1 cellular context compared by ENCODE assay signal in the genomic region with DNA sequence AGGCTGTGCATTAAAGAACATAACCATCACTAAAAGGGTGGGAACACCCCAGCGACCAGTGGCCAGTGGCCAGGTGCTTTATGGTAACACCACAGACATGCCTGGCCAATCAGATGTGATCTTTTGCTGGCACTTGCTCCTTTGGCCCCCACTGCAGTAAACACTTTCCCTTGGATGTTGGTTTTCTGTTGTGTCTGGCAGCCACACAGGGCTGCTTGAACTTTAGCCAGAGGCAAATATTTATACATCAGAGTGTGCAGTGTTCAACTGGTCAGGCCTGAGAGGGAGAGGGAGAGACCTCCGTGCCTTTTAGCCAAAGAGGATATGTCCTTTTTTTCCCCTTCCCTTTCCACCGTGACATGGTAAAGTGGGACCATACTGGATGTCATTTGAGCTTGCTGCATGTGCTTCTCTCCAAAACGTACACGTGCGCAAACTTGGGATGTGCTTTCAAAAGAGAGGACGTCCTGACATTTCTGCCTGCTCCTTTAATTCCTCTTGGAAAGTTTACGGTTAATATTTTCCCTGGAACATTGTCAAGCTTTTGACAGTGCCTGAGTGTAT.
A peak's percentile ranks its signal among the peaks of the same experiment; 100 is the strongest.
TF ChIP-seq lines count a peak whose summit lies in the region.

No MANE protein-coding gene starts in this region.

TF ChIP-seq in HepG2, 621 proteins besides CTCF, POLR2A, EP300 and RAD21 (continued from another document and continues in another):
- TF ChIP-seq ARID5B (CRISPR knock-in tag; IDR thresholded peaks at IDR 0.05) (peak; percentile 94), DMAP1 (CRISPR knock-in tag; IDR thresholded peaks at IDR 0.05) (peak; percentile 60; the same call in 1 of the 2 replicates), ZNF781 (CRISPR knock-in tag; IDR thresholded peaks at IDR 0.05; ENCODE audit: borderline replicate concordance, not compliant biosample characterization) (no peak), PRPF4 (IDR thresholded peaks at IDR 0.05; ENCODE audit: low read depth, low read length, poor library complexity, severe bottlenecking) (no peak), ZC3H13 (CRISPR knock-in tag; IDR thresholded peaks at IDR 0.05) (no peak), ZIK1 (CRISPR knock-in tag; IDR thresholded peaks at IDR 0.05; ENCODE audit: borderline replicate concordance, low read depth) (no peak), ZNF143 (CRISPR knock-in tag; IDR thresholded peaks at IDR 0.05) (no peak; the same call in 1 of the 2 replicates), ZNF75D (CRISPR knock-in tag; IDR thresholded peaks at IDR 0.05; ENCODE audit: borderline replicate concordance) (no peak), REPIN1 (CRISPR knock-in tag; IDR thresholded peaks at IDR 0.05; ENCODE audit: borderline replicate concordance, low read depth) (peak; percentile 89), ETV5 (CRISPR knock-in tag; IDR thresholded peaks at IDR 0.05; ENCODE audit: borderline replicate concordance) (no peak; the same call in 1 of the 2 replicates), ZNF121 (CRISPR knock-in tag; IDR thresholded peaks at IDR 0.05) (0 out of 2 replicates have a peak, but pooled peaks have one; percentile 66), E2F1 (CRISPR knock-in tag; IDR thresholded peaks at IDR 0.05) (0 out of 2 replicates have a peak, but pooled peaks have one; percentile 16), ZFP41 (CRISPR knock-in tag; IDR thresholded peaks at IDR 0.05; ENCODE audit: borderline replicate concordance) (no peak), TEAD3 (CRISPR knock-in tag; optimal IDR thresholded peaks at IDR 0.05; ENCODE audit: borderline replicate concordance) (peak; percentile 88), TBX3 (IDR thresholded peaks at IDR 0.05; ENCODE audit: borderline replicate concordance) (peak; percentile 71; the same call in 1 of the 2 replicates), ZNF20 (CRISPR knock-in tag; IDR thresholded peaks at IDR 0.05) (no peak), NR2C2 (CRISPR knock-in tag; IDR thresholded peaks at IDR 0.05; ENCODE audit: borderline replicate concordance) (peak; percentile 26; the same call in 1 of the 2 replicates), ZNF501 (CRISPR knock-in tag; IDR thresholded peaks at IDR 0.05) (peak; percentile 68; the same call in 1 of the 2 replicates), RFX1 (IDR thresholded peaks at IDR 0.05) (no peak), GTF2F1 (IDR thresholded peaks at IDR 0.05; ENCODE audit: low read length) (no peak), MBNL3 (CRISPR knock-in tag; conservative IDR thresholded peaks at IDR 0.05) (no peak), ZNF30 (CRISPR knock-in tag; IDR thresholded peaks at IDR 0.05) (no peak), POGK (CRISPR knock-in tag; conservative IDR thresholded peaks at IDR 0.05) (peak; percentile 67; the same call in 1 of the 2 replicates), KDM3A (CRISPR knock-in tag; IDR thresholded peaks at IDR 0.05; ENCODE audit: low read depth) (no peak), RXRB (CRISPR knock-in tag; IDR thresholded peaks at IDR 0.05; ENCODE audit: borderline replicate concordance) (peak; percentile 91)
- TF ChIP-seq, protein P1, sequence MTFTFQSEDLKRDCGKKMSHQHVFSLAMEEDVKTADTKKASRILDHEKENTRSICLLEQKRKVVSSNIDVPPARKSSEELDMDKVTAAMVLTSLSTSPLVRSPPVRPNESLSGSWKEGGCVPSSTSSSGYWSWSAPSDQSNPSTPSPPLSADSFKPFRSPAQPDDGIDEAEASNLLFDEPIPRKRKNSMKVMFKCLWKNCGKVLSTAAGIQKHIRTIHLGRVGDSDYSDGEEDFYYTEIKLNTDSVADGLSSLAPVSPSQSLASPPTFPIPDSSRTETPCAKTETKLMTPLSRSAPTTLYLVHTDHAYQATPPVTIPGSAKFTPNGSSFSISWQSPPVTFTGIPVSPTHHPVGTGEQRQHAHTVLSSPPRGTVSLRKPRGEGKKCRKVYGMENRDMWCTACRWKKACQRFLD (CRISPR knock-in tag; IDR thresholded peaks at IDR 0.05; ENCODE audit: borderline replicate concordance), result no peak; the same call in 1 of the 2 replicates
- TF ChIP-seq, protein P2, sequence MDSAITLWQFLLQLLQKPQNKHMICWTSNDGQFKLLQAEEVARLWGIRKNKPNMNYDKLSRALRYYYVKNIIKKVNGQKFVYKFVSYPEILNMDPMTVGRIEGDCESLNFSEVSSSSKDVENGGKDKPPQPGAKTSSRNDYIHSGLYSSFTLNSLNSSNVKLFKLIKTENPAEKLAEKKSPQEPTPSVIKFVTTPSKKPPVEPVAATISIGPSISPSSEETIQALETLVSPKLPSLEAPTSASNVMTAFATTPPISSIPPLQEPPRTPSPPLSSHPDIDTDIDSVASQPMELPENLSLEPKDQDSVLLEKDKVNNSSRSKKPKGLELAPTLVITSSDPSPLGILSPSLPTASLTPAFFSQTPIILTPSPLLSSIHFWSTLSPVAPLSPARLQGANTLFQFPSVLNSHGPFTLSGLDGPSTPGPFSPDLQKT (CRISPR knock-in tag; IDR thresholded peaks at IDR 0.05; ENCODE audit: borderline replicate concordance), result no peak
- TF ChIP-seq, protein P3, sequence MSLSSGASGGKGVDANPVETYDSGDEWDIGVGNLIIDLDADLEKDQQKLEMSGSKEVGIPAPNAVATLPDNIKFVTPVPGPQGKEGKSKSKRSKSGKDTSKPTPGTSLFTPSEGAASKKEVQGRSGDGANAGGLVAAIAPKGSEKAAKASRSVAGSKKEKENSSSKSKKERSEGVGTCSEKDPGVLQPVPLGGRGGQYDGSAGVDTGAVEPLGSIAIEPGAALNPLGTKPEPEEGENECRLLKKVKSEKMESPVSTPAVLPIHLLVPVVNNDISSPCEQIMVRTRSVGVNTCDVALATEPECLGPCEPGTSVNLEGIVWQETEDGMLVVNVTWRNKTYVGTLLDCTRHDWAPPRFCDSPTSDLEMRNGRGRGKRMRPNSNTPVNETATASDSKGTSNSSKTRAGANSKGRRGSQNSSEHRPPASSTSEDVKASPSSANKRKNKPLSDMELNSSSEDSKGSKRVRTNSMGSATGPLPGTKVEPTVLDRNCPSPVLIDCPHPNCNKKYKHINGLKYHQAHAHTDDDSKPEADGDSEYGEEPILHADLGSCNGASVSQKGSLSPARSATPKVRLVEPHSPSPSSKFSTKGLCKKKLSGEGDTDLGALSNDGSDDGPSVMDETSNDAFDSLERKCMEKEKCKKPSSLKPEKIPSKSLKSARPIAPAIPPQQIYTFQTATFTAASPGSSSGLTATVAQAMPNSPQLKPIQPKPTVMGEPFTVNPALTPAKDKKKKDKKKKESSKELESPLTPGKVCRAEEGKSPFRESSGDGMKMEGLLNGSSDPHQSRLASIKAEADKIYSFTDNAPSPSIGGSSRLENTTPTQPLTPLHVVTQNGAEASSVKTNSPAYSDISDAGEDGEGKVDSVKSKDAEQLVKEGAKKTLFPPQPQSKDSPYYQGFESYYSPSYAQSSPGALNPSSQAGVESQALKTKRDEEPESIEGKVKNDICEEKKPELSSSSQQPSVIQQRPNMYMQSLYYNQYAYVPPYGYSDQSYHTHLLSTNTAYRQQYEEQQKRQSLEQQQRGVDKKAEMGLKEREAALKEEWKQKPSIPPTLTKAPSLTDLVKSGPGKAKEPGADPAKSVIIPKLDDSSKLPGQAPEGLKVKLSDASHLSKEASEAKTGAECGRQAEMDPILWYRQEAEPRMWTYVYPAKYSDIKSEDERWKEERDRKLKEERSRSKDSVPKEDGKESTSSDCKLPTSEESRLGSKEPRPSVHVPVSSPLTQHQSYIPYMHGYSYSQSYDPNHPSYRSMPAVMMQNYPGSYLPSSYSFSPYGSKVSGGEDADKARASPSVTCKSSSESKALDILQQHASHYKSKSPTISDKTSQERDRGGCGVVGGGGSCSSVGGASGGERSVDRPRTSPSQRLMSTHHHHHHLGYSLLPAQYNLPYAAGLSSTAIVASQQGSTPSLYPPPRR (CRISPR knock-in tag; IDR thresholded peaks at IDR 0.05; ENCODE audit: borderline replicate concordance), result peak; percentile 85
- TF ChIP-seq, protein P4, sequence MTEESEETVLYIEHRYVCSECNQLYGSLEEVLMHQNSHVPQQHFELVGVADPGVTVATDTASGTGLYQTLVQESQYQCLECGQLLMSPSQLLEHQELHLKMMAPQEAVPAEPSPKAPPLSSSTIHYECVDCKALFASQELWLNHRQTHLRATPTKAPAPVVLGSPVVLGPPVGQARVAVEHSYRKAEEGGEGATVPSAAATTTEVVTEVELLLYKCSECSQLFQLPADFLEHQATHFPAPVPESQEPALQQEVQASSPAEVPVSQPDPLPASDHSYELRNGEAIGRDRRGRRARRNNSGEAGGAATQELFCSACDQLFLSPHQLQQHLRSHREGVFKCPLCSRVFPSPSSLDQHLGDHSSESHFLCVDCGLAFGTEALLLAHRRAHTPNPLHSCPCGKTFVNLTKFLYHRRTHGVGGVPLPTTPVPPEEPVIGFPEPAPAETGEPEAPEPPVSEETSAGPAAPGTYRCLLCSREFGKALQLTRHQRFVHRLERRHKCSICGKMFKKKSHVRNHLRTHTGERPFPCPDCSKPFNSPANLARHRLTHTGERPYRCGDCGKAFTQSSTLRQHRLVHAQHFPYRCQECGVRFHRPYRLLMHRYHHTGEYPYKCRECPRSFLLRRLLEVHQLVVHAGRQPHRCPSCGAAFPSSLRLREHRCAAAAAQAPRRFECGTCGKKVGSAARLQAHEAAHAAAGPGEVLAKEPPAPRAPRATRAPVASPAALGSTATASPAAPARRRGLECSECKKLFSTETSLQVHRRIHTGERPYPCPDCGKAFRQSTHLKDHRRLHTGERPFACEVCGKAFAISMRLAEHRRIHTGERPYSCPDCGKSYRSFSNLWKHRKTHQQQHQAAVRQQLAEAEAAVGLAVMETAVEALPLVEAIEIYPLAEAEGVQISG (CRISPR knock-in tag; IDR thresholded peaks at IDR 0.05), result peak; percentile 76
- TF ChIP-seq, protein P5, sequence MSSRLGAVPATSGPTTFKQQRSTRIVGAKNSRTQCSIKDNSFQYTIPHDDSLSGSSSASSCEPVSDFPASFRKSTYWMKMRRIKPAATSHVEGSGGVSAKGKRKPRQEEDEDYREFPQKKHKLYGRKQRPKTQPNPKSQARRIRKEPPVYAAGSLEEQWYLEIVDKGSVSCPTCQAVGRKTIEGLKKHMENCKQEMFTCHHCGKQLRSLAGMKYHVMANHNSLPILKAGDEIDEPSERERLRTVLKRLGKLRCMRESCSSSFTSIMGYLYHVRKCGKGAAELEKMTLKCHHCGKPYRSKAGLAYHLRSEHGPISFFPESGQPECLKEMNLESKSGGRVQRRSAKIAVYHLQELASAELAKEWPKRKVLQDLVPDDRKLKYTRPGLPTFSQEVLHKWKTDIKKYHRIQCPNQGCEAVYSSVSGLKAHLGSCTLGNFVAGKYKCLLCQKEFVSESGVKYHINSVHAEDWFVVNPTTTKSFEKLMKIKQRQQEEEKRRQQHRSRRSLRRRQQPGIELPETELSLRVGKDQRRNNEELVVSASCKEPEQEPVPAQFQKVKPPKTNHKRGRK (CRISPR knock-in tag; IDR thresholded peaks at IDR 0.05), result no peak
- TF ChIP-seq, protein P6, sequence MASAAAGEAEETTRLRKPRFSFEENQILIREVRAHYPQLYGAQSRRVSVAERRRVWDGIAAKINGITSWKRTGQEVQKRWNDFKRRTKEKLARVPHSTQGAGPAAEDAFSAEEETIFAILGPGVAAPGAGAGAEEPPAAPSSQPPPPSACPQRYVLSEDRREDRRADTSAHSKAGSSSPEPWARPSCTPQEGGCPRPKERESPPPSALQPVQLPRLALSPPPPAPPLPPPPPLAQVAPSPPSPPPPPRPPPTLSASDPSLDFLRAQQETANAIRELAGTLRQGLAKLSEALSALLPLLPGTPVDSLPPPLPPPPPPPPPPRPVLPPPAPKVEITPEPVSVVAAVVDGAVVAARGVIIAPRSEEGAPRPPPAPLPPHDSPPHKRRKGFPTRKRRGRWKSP (CRISPR knock-in tag; IDR thresholded peaks at IDR 0.05), result 0 out of 2 replicates have a peak, but pooled peaks have one; percentile 27
